17 cellular contexts compared by ENCODE assay signal in the genomic region with DNA sequence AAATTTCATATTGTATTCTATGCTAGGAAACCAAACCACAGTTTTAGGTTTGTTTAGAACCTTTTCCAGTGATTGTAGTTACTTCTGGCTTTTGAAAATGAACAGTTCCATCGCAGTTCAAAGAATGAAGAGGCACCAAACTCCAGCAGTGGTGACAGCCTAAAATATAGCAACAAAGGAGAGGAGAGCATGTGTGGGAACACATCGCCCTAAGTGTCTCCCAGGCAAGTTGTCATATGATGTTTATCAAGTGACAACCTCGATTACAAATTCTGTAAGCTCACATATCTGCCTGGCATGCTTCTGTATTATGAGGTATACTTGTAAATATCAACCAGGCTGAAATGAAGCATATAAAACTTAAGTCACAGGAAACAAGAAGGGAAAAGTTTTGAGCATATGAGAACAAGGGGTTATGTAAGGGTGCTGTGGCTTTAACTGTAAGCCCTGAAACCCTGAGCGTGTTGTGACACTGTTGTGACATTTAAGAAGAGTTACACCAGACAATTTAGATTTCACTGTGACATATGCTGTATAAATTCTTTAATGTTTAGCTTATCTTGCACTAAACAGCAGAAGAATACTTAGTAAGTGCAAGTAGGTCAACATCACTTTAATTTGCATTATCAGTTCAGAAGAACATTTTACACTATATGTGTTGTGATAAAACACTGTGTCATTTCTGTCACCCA.
"Had no signal": no experiment of that assay in that cellular context is flagged by ENCODE, and none has a peak within 500 bp of the region (broad histone marks: within the 10 kb centered on the region; RNA-seq: fewer than 3 reads in every experiment).

No MANE protein-coding gene starts in this region.

- ATAC-seq: activated CD8-positive, alpha-beta T cell treated with anti-CD3 and anti-CD28 coated beads, Interleukin-2, amount 10 ng/mL, durations not matched to agents 7 days and 5 days; activated naive CD4-positive, alpha-beta T cell treated with anti-CD3 and anti-CD28 coated beads, Interleukin-2, amount 50 U/mL, for 72 hours; left lung; natural killer cell; sciatic nerve had no signal

- H3K4me3 ChIP-seq: cardiac muscle cell, left lung, tibial nerve, vagina had no signal

- H3K9me3 ChIP-seq: left lung, tibial nerve, vagina had no signal

- H3K27ac ChIP-seq: cardiac muscle cell, vagina had no signal

- DNase-seq: activated CD4-positive, alpha-beta T cell treated with anti-CD3 and anti-CD28 coated beads for 4 hours; activated CD8-positive, alpha-beta memory T cell treated with anti-CD3 and anti-CD28 coated beads, Interleukin-2, amount 50 U/mL, for 4 hours; activated CD8-positive, alpha-beta T cell treated with anti-CD3 and anti-CD28 coated beads, Interleukin-2, amount 10 ng/mL, durations not matched to agents 7 days and 5 days; activated gamma-delta T cell; activated T-cell treated with anti-CD3 and anti-CD28 coated beads, Interleukin-2, amount 50 U/mL, for 48 hours; left lung; mesenchymal stem cell; natural killer cell; occipital lobe; stimulated activated CD4-positive, alpha-beta T cell treated with anti-CD3 and anti-CD28 coated beads, Interleukin-2, amount 100 ng/mL, for 24 hours; stimulated activated naive B cell treated with anti-CD40 and anti-IgM and Interleukin-4, amounts not matched to agents 10 μg/mL and 1 μg/mL and 100 μg/mL, for 72 hours; T-helper 2 cell had no signal

- H3K4me1 ChIP-seq: left lung, vagina had no signal

- H3K27me3 ChIP-seq: cardiac muscle cell, left lung, tibial nerve, vagina had no signal

- H3K36me3 ChIP-seq: cardiac muscle cell, left lung, tibial nerve, vagina had no signal
